Comparison of ENCODE assay signal across 9 cellular contexts in the genomic region with DNA sequence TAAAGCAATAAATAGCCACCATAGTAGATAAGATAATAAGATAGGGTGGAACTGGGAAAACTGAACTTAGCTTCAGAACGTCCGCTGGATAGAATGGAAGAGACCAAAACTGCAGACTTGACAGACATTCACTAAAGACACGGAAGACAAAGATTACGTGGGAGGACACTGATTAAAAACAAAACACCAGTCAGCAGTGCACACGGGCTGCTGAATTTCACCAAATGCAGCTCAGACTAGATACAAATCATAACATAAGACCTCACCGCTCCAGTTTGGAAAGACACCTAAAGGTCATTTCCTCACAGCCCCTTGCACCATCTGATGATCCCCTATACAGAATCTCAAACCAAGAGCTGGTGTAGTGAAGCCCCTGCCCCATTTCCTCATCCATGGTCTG. TPM values are rescaled to one million over a fixed set of nuclear protein-coding genes. Genes with fewer than 3 reads are reported as not detected.
"Had no signal": no experiment of that assay in that cellular context is flagged by ENCODE, and none has a peak within 500 bp of the region (broad histone marks: within the 10 kb centered on the region; RNA-seq: fewer than 3 reads in every experiment).

No MANE protein-coding gene starts in this region.

- H3K4me3 ChIP-seq: GM23248, HAP-1 had no signal

- FAIRE-seq: HTR-8/SVneo had no signal

- H3K36me3 ChIP-seq: HAP-1 had no signal

- DNase-seq: GM23248, GOT3, H7, HFFc6, IMR-90 had no signal

- H3K27ac Mint-ChIP-seq: HFFc6 had no signal

- H3K9me3 Mint-ChIP-seq: HFFc6 had no signal

- H3K4me3 Mint-ChIP-seq: HFFc6 had no signal

RNA-seq across cellular contexts. Expression of gene OR2Y1, which starts 2.9 kb away (rescaled TPM):
- total RNA-seq: GM23248, H4, H7, HFFc6, HT-29, IMR-90 had no signal
